ENCODE assay signal across 8 cellular contexts in the genomic region with DNA sequence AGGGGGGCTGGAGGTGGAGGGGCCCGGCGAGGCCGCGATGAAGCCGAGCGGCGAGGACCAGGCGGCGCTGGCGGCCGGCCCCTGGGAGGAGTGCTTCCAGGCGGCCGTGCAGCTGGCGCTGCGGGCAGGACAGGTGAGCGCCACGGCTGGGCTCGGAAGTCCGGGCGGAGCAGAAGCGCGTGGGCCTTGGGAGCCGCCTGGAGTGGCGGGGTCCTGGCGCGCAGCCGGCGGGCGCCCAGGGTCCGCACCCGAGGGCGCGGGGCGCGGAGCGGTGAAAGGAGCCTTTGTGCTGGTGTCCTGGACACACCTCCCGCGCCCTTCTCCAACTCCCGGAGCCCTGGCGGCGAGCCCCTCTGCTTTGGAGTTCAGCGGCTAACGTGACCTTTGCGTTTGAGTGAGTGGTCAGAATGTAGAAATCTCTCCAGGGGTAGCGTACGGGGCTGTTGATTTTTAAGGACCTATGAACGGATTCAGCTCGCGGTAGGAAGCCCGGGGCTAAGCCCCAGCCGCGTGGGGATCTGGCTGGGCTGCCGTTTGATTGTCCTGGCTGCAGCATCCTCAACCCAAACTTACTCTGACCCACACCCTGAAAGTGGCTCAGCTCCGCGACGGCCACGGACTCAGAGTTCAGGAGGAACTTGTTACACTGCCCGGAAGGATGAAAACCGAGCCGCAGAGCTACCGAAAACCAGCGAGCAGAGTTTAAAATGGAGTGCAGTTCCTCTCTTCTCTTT. TPM values are rescaled to one million over a fixed set of nuclear protein-coding genes. Genes with fewer than 3 reads are reported as not detected.
DNase-seq lines count a peak whose midpoint lies in the region; ATAC-seq and TF ChIP-seq lines count a peak whose summit lies in the region.

No MANE protein-coding gene starts in this region.

- intact Hi-C loops in CD8-positive, alpha-beta T cell (cut with DNase I, micrococcal nuclease), result loop anchor here (1.0 to 10.0 kb wide), 11 partner anchors 34 to 1746 kb away; partner anchors contain the start of genes MPPE1 (in 2 of the 2), SEH1L (in 2 of the 2), CHMP1B (in 1 of the 2) and FAM210A (in 1 of the 2)

- H4K8ac ChIP-seq in mesendoderm (ENCODE audit: low read depth, low read length), result no peak overlapping the region

- H2BK5ac ChIP-seq in mesendoderm (ENCODE audit: low read length), result no peak overlapping the region

- ATAC-seq in CD8-positive, alpha-beta T cell, result no peak
- peak; percentile 33 for ATAC-seq in GM19455 (IDR thresholded peaks at IDR 0.05; ENCODE audit: unreplicated experiment)
- ATAC-seq in HG03469 (IDR thresholded peaks at IDR 0.05; ENCODE audit: unreplicated experiment), result peak; percentile 4
- ATAC-seq in T-cell (replicated peaks in 1 of 4), result peak in 2 of 4 experiments; percentile 3 to 8
- ATAC-seq in activated CD4-positive, CD25-positive, alpha-beta regulatory T cell treated with anti-CD3 and anti-CD28 coated beads, Interleukin-2, amount 50 U/mL, for 24 hours, result no peak

- peak overlapping the region; percentile 75 for H3K9ac ChIP-seq in mesendoderm (ENCODE audit: low read length)

- peak in 3 of 7 experiments; percentile 8 to 52 (median 22) for DNase-seq in CD8-positive, alpha-beta T cell
- DNase-seq in T-cell (peak in 10 of 34 experiments; percentile 2 to 23 (median 7)), ecto neural progenitor cell (ENCODE audit: low spot score) (peak; percentile 84), mesendoderm (peak; percentile 76), suprapubic skin (ENCODE audit: low spot score in 2 of 2) (peak in 1 of 2 donors; percentile 86)

- peaks cover 11% of the 10 kb centered on the region for H3K4me1 Mint-ChIP-seq in CD8-positive, alpha-beta T cell (ENCODE audit: low read depth)
- peaks cover 0 to 15% (median 12%) of the 10 kb centered on the region in 3 donors for H3K4me1 Mint-ChIP-seq in T-cell

- H3K4ac ChIP-seq in mesendoderm (ENCODE audit: low read depth, low read length), result peak overlapping the region; percentile 86

- no peaks in the 10 kb centered on the region for H3K36me3 ChIP-seq in CD8-positive, alpha-beta T cell (ENCODE audit: insufficient read depth, low read length)
- H3K36me3 ChIP-seq in mesendoderm (ENCODE audit: control insufficient read depth, insufficient read depth, low read length) (no peaks in the 10 kb centered on the region), suprapubic skin (no peaks in the 10 kb centered on the region)

- CTCF ChIA-PET in CD8-positive, alpha-beta T cell (lab: Charles Lee), result interaction anchor here (1.2 to 3.2 kb wide), 3 partner anchors 10 to 44 kb away, joined by 3 to 17 read pairs (median 5); no protein-coding TSS in a partner anchor
- CTCF ChIA-PET in T-cell (lab: Charles Lee), result interaction anchor here in 1 of 2 donors (0.6 to 1.8 kb wide), 3 partner anchors 17 to 45 kb away, joined by 3 to 6 read pairs (median 4); no protein-coding TSS in a partner anchor

- no peak overlapping the region for H3K27ac ChIP-seq in CD8-positive, alpha-beta T cell (ENCODE audit: low read depth, low read length)
- H3K27ac ChIP-seq in mesendoderm (ENCODE audit: low read depth, low read length) (peak overlapping the region; percentile 89), suprapubic skin (peak overlapping the region; percentile 97)

- H3K9me3 Mint-ChIP-seq in CD8-positive, alpha-beta T cell, result no peaks in the 10 kb centered on the region
- no peaks in the 10 kb centered on the region for H3K9me3 Mint-ChIP-seq in T-cell

- H3K18ac ChIP-seq in mesendoderm (ENCODE audit: low read length), result peak overlapping the region; percentile 82

- no peaks in the 10 kb centered on the region for H3K27me3 Mint-ChIP-seq in CD8-positive, alpha-beta T cell (ENCODE audit: low read depth)
- H3K27me3 Mint-ChIP-seq in T-cell, result no peaks in the 10 kb centered on the region

- TF ChIP-seq CTCF in CD8-positive, alpha-beta T cell (IDR thresholded peaks at IDR 0.05), result no peak
- no peak for TF ChIP-seq CTCF in suprapubic skin (IDR thresholded peaks at IDR 0.05)

- peak overlapping the region; percentile 83 for H3K56ac ChIP-seq in mesendoderm (ENCODE audit: low read length)

- H4K5ac ChIP-seq in mesendoderm (ENCODE audit: low read length), result no peak overlapping the region

- H2BK15ac ChIP-seq in mesendoderm (replicated peaks; ENCODE audit: low read depth), result no peak overlapping the region

- no CpG with 5 or more reads among the region's 62 CpGs for WGBS in mesendoderm (ENCODE audit: extremely low coverage, insufficient coverage, low lambda C conversion rate)
- under 1% methylated on average over 58 of the region's 62 CpGs for WGBS in suprapubic skin

- no peak overlapping the region for H3K27ac Mint-ChIP-seq in CD8-positive, alpha-beta T cell
- H3K27ac Mint-ChIP-seq in T-cell, result peak overlapping the region in 1 of 2 donors; percentile 28

- H3K4me2 ChIP-seq in mesendoderm (ENCODE audit: low read length), result peak overlapping the region; percentile 73

- peaks cover 23% of the 10 kb centered on the region for H3K79me2 ChIP-seq in mesendoderm (ENCODE audit: control insufficient read depth, insufficient read depth, low read length)

- no peaks in the 10 kb centered on the region for H3K9me3 ChIP-seq in CD8-positive, alpha-beta T cell (ENCODE audit: low read length)
- no peaks in the 10 kb centered on the region for H3K9me3 ChIP-seq in suprapubic skin

- no peak overlapping the region for H2BK120ac ChIP-seq in mesendoderm (ENCODE audit: low read depth, low read length)

- H3K4me3 Mint-ChIP-seq in CD8-positive, alpha-beta T cell, result peak overlapping the region; percentile 88
- H3K4me3 Mint-ChIP-seq in T-cell, result peak overlapping the region; percentile 83 to 86 (median 84)

- no peak for TF ChIP-seq POLR2A in suprapubic skin (IDR thresholded peaks at IDR 0.05)

- H3K4me3 ChIP-seq in CD8-positive, alpha-beta T cell (ENCODE audit: low read depth, low read length), result peak overlapping the region; percentile 68
- peak overlapping the region; percentile 71 for H3K4me3 ChIP-seq in mesendoderm (ENCODE audit: low read length)
- H3K4me3 ChIP-seq in suprapubic skin, result peak overlapping the region; percentile 82

- H3K4me1 ChIP-seq in CD8-positive, alpha-beta T cell (ENCODE audit: insufficient read depth, low read length), result no peaks in the 10 kb centered on the region
- H3K4me1 ChIP-seq in mesendoderm (ENCODE audit: control insufficient read depth, low read depth, low read length) (peaks cover 7% of the 10 kb centered on the region), suprapubic skin (peaks cover 47% of the 10 kb centered on the region)

- H3K27me3 ChIP-seq in CD8-positive, alpha-beta T cell (ENCODE audit: insufficient read depth, low read length), result no peaks in the 10 kb centered on the region
- H3K27me3 ChIP-seq in mesendoderm (ENCODE audit: insufficient read depth, low read length, poor library complexity) (no peaks in the 10 kb centered on the region), suprapubic skin (no peaks in the 10 kb centered on the region)

- POLR2A ChIA-PET in CD8-positive, alpha-beta T cell (lab: Charles Lee), result interaction anchor here (0.6 to 1.4 kb wide), 4 partner anchors 73 to 722 kb away, joined by 3 read pairs; partner anchors contain the start of gene PSMG2
- POLR2A ChIA-PET in T-cell (lab: Charles Lee), result interaction anchor here in 1 of 2 donors (0.6 to 1.1 kb wide), 3 partner anchors 14 to 132 kb away, joined by 4 to 7 read pairs (median 6); no protein-coding TSS in a partner anchor

- peaks cover 17% of the 10 kb centered on the region for H3K79me1 ChIP-seq in mesendoderm (ENCODE audit: low read length)

- H3K36me3 Mint-ChIP-seq in CD8-positive, alpha-beta T cell, result no peaks in the 10 kb centered on the region
- no peaks in the 10 kb centered on the region for H3K36me3 Mint-ChIP-seq in T-cell

- no peak overlapping the region for H2AK5ac ChIP-seq in mesendoderm (ENCODE audit: low read length)

- no peak overlapping the region for H3K23ac ChIP-seq in mesendoderm (ENCODE audit: low read length)

- no peak for TF ChIP-seq EP300 in suprapubic skin (IDR thresholded peaks at IDR 0.05)

RNA-seq across cellular contexts. Expression of gene IMPA2, which starts 0.5 kb away (rescaled TPM):
- 1 to 10 TPM; 1.0 to 1.1 TPM for total RNA-seq in CD8-positive, alpha-beta T cell
- 10 to 100 TPM in 1 of 5 donors, 1 to 10 TPM in 4; 3.1 to 12.2 (median 5.0) TPM for total RNA-seq in T-cell
- polyA plus RNA-seq in mesendoderm (2013, experiment 1 of 2), result 69.8 TPM
- 71.3 TPM for polyA plus RNA-seq in mesendoderm (2013, experiment 2 of 2)
- 100 to 1,000 TPM; 234 to 396 (median 363) TPM for total RNA-seq in suprapubic skin

Comparison
In these comparisons a context has a peak if more than half of its experiments do, and no peak if none do; other contexts are left out.
1. ATAC-seq: peak in GM19455 (single experiment) and HG03469 (single experiment); none in CD8-positive, alpha-beta T cell (single experiment) and activated CD4-positive, CD25-positive, alpha-beta regulatory T cell treated with anti-CD3 and anti-CD28 coated beads, Interleukin-2, amount 50 U/mL, for 24 hours (0 of 2).
2. RNA of gene IMPA2, which starts 0.5 kb away (total RNA-seq): 234 to 396 TPM in suprapubic skin; 3.1 to 12.2 TPM in T-cell and 1.0 to 1.1 TPM in CD8-positive, alpha-beta T cell; every median in the first group is over 10 times any median in the second.
3. Peak in every context shown above with its lines, with median percentiles within 50 percentile points of each other: H3K4me3 ChIP-seq.